20 cellular contexts compared by ENCODE assay signal in genomic region chr1:30286241-30286983, GRCh38.
DNase-seq lines count a peak whose midpoint lies in the region; TF ChIP-seq lines count a peak whose summit lies in the region.
"Had no signal": no experiment of that assay in that cellular context is flagged by ENCODE, and none has a peak within 500 bp of the region (broad histone marks: within the 10 kb centered on the region; RNA-seq: fewer than 3 reads in every experiment).

No MANE protein-coding gene starts in this region.

- no peaks in the 10 kb centered on the region for H3K36me3 ChIP-seq in BLaER1 treated with 17β-estradiol and CSF1 and Interleukin-3, amounts not matched to agents 10 nM and 100 nM
- no peaks in the 10 kb centered on the region for H3K36me3 ChIP-seq in breast epithelium
- H3K36me3 ChIP-seq: brain microvascular endothelial cell had no signal

- H3K4me1 ChIP-seq in BLaER1 treated with 17β-estradiol and CSF1 and Interleukin-3, amounts not matched to agents 10 nM and 100 nM: peaks cover 25 to 80% (median 60%) of the 10 kb centered on the region in 10 experiments
- H3K4me1 ChIP-seq in breast epithelium: no peaks in the 10 kb centered on the region
- H3K4me1 ChIP-seq: testis had no signal

- H3K4me3 ChIP-seq in BLaER1 treated with 17β-estradiol and CSF1 and Interleukin-3, amounts not matched to agents 10 nM and 100 nM: no peak overlapping the region
- no peak overlapping the region for H3K4me3 ChIP-seq in breast epithelium
- H3K4me3 ChIP-seq: dorsolateral prefrontal cortex, smooth muscle cell, testis had no signal

- peak overlapping the region in 4 of 11 experiments; percentile 8 to 36 (median 26); a peak in 5 of 22 replicates for H3K9ac ChIP-seq in BLaER1 treated with 17β-estradiol and CSF1 and Interleukin-3, amounts not matched to agents 10 nM and 100 nM
- H3K9ac ChIP-seq: KMS-11 had no signal

- TF ChIP-seq POLR2A in breast epithelium (IDR thresholded peaks at IDR 0.05): no peak

- H3K9me3 ChIP-seq in BLaER1 treated with 17β-estradiol and CSF1 and Interleukin-3, amounts not matched to agents 10 nM and 100 nM (replicated peaks in 1 of 11): peaks cover 6 to 22% (median 19%) of the 10 kb centered on the region in 11 experiments; a peak in 21 of 22 replicates
- H3K9me3 ChIP-seq in breast epithelium: no peaks in the 10 kb centered on the region
- H3K9me3 ChIP-seq: testis had no signal

- peak; percentile 41 for DNase-seq in Daoy (ENCODE audit: low read depth)
- peak; percentile 29 for DNase-seq in NCI-H510A treated with DMSO at 0.1 percent for 48 hours (lab: John Stamatoyannopoulos, UW)
- DNase-seq in left kidney (ENCODE audit: low read depth, low spot score): peak; percentile 20
- DNase-seq in GM13976 (ENCODE audit: low spot score): no peak
- DNase-seq in NCI-H1048 (lab: John Stamatoyannopoulos, UW): no peak
- no peak for DNase-seq in breast epithelium (ENCODE audit: low spot score in 2 of 2)
- DNase-seq: activated naive CD8-positive, alpha-beta T cell treated with anti-CD3 and anti-CD28 coated beads, Interleukin-2, amount 10 ng/mL, durations not matched to agents 7 days and 5 days; activated T-cell treated with anti-CD3 and anti-CD28 coated beads, Interleukin-2, amount 50 U/mL, for 24 hours; AML-193; brain microvascular endothelial cell; erythroblast; HCEC 1CT; natural killer cell; NCI-H1436; NCI-H774; testis had no signal

- intact Hi-C loops in breast epithelium (cut with DNase I; ENCODE audit: low total_unique reads): no loop called here

- in situ Hi-C loops in GM13976 (cut with MboI; ENCODE audit: low sequenced_read_pairs, unreplicated experiment): no loop called here

- peak overlapping the region in 4 of 11 experiments; percentile 11 to 45 (median 38); a peak in 4 of 22 replicates for H3K27ac ChIP-seq in BLaER1 treated with 17β-estradiol and CSF1 and Interleukin-3, amounts not matched to agents 10 nM and 100 nM
- no peak overlapping the region for H3K27ac ChIP-seq in breast epithelium
- H3K27ac ChIP-seq: brain microvascular endothelial cell, dorsolateral prefrontal cortex, KMS-11, testis had no signal

- H3K27me3 ChIP-seq in BLaER1 treated with 17β-estradiol and CSF1 and Interleukin-3, amounts not matched to agents 10 nM and 100 nM: no peaks in the 10 kb centered on the region
- no peaks in the 10 kb centered on the region for H3K27me3 ChIP-seq in breast epithelium
- H3K27me3 ChIP-seq: brain microvascular endothelial cell, testis had no signal

- no peak for TF ChIP-seq CTCF in GM13976 (IDR thresholded peaks at IDR 0.05; ENCODE audit: borderline replicate concordance, control extremely low read depth, extremely low read depth, insufficient read depth, missing control alignments)
- TF ChIP-seq CTCF in breast epithelium (IDR thresholded peaks at IDR 0.05): no peak

- no peaks in the 10 kb centered on the region for H4K20me1 ChIP-seq in BLaER1 treated with 17β-estradiol and CSF1 and Interleukin-3, amounts not matched to agents 10 nM and 100 nM

- H3K4me2 ChIP-seq in BLaER1 treated with 17β-estradiol and CSF1 and Interleukin-3, amounts not matched to agents 10 nM and 100 nM: peak overlapping the region; percentile 45 to 85 (median 75); a peak in 21 of 22 replicates
- H3K4me2 ChIP-seq: KMS-11 had no signal

Comparison
In these comparisons a context has a peak if more than half of its experiments do, and no peak if none do; other contexts are left out.
1. DNase-seq: peak in Daoy (single experiment), NCI-H510A treated with DMSO at 0.1 percent for 48 hours (single experiment) and left kidney (single experiment); none in GM13976 (single experiment), NCI-H1048 (single experiment) and breast epithelium (0 of 2).